8 cellular contexts compared by ENCODE assay signal in the genomic region with DNA sequence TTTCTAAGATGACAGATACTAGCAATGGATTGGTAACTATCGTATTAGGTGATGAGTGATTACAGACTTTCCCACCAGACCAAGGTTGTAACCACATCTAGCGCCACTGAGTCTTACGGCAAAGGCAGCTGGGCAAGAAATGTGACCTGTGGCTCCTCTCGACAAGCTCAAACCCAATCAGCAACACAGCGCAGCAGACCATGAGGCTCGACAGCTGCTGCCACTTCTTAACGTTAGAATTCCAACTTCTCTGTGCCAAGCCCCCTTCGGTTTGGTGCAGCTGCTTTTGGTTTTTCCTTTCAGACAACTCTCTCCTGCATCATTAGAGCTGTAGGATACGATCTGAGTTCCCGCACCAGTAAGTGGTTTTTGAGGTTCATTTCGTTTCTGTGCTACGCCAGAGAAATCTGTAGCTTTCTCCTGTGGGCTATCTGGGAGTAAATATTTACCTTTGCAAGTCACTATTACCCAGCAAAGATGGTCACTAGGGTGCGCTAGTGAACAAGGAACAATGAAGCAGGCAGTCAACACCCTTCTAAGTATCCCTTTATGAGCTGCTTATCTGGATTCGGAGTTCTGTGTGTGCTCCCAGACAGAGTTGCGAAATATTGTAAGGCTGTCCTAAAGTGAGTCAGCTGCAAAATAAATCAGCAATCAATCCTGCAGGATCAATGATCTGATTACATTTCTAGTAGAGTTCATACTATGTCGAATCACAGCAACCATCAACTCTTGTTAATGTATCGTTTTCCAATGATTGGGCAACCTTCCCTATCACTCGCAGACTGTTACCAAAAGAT.
DNase-seq lines count a peak whose midpoint lies in the region; ATAC-seq, FAIRE-seq and TF ChIP-seq lines count a peak whose summit lies in the region.

No MANE protein-coding gene starts in this region.

- H3K27ac ChIP-seq in BLaER1 = no peak overlapping the region
- H3K27ac ChIP-seq in endothelial cell of umbilical vein (ENCODE audit: insufficient read depth, low read depth, low read length) = no peak overlapping the region

- H3K9me3 ChIP-seq in BLaER1 (no peaks in the 10 kb centered on the region), endothelial cell of umbilical vein (replicated peaks; ENCODE audit: control insufficient read depth, insufficient read depth, low read length) (no peaks in the 10 kb centered on the region)

- peak; percentile 71 for FAIRE-seq in endothelial cell of umbilical vein (lab: Jason Lieb, UNC)

- no TSS peak for BruUV-seq in endothelial cell of umbilical vein (replicated peaks; lab: Mats Ljungman, UMichigan)

- intact Hi-C loops in activated CD4-positive, alpha-beta T cell treated with anti-CD3 and anti-CD28 coated beads for 36 hours (cut with DNase I, micrococcal nuclease) = loop anchor here (1.0 to 10.0 kb wide), 4 partner anchors 45 to 366 kb away; partner anchors contain the start of genes PTPN21 (in 1 of the 2) and SPATA7 (in 1 of the 2)
- intact Hi-C loops in endothelial cell of umbilical vein (cut with micrococcal nuclease) = loop anchor here (1.0 to 5.0 kb wide), 5 partner anchors 192 to 373 kb away; partner anchors contain the start of gene ZC3H14

- peak overlapping the region; percentile 64 for H3K4me2 ChIP-seq in BLaER1
- H3K4me2 ChIP-seq in endothelial cell of umbilical vein (ENCODE audit: insufficient read depth, low read length) = peak overlapping the region; percentile 22

- no peaks in the 10 kb centered on the region for H3K27me3 ChIP-seq in BLaER1
- no peaks in the 10 kb centered on the region for H3K27me3 ChIP-seq in endothelial cell of umbilical vein (ENCODE audit: control insufficient read depth in 2 of 2, insufficient read depth in 2 of 2, low read length in 2 of 2)

- H3K27ac Mint-ChIP-seq in activated CD4-positive, alpha-beta T cell treated with anti-CD3 and anti-CD28 coated beads for 36 hours = no peak overlapping the region
- no peak overlapping the region for H3K27ac Mint-ChIP-seq in stimulated activated naive B cell treated with anti-CD40 and anti-IgM and Interleukin-4, amounts not matched to agents 10 μg/mL and 1 μg/mL and 100 μg/mL, for 72 hours

- no peak overlapping the region for H3K4me3 Mint-ChIP-seq in activated CD4-positive, alpha-beta T cell treated with anti-CD3 and anti-CD28 coated beads for 36 hours
- H3K4me3 Mint-ChIP-seq in stimulated activated naive B cell treated with anti-CD40 and anti-IgM and Interleukin-4, amounts not matched to agents 10 μg/mL and 1 μg/mL and 100 μg/mL, for 72 hours = peak overlapping the region in 1 of 2 donors; percentile 12

- H3K36me3 Mint-ChIP-seq in activated CD4-positive, alpha-beta T cell treated with anti-CD3 and anti-CD28 coated beads for 36 hours (ENCODE audit: low read depth) = no peaks in the 10 kb centered on the region
- H3K36me3 Mint-ChIP-seq in stimulated activated naive B cell treated with anti-CD40 and anti-IgM and Interleukin-4, amounts not matched to agents 10 μg/mL and 1 μg/mL and 100 μg/mL, for 72 hours = no peaks in the 10 kb centered on the region

- no peaks in the 10 kb centered on the region for H3K79me2 ChIP-seq in endothelial cell of umbilical vein (ENCODE audit: control insufficient read depth, insufficient read depth, low read length)

- peaks cover 7% of the 10 kb centered on the region for H3K27me3 Mint-ChIP-seq in activated CD4-positive, alpha-beta T cell treated with anti-CD3 and anti-CD28 coated beads for 36 hours
- peaks cover 6 to 28% of the 10 kb centered on the region in 2 donors for H3K27me3 Mint-ChIP-seq in stimulated activated naive B cell treated with anti-CD40 and anti-IgM and Interleukin-4, amounts not matched to agents 10 μg/mL and 1 μg/mL and 100 μg/mL, for 72 hours

- CTCF ChIA-PET in activated CD4-positive, alpha-beta T cell treated with anti-CD3 and anti-CD28 coated beads for 36 hours (lab: Charles Lee) = interaction anchor here (0.6 to 3.3 kb wide), 25 partner anchors 11 to 309 kb away, joined by 3 to 25 read pairs (median 4); no protein-coding TSS in a partner anchor
- CTCF ChIA-PET in endothelial cell of umbilical vein (lab: Charles Lee) = interaction anchor here (0.6 to 3.2 kb wide), 27 partner anchors 9 to 837 kb away, joined by 3 to 24 read pairs (median 5); no protein-coding TSS in a partner anchor

- dilution Hi-C loops in endothelial cell of umbilical vein (cut with MboI; ENCODE audit: extremely low pct_ligation_motif_present, low sequenced_read_pairs) = no loop called here

- peak; percentile 47 to 58 for TF ChIP-seq CTCF in endothelial cell of umbilical vein (IDR thresholded peaks at IDR 0.05; ENCODE audit: extremely low read depth in 1 of 2, insufficient read depth in 1 of 2, low read depth in 1 of 2, low read length in 2 of 2)

- no peaks in the 10 kb centered on the region for H4K20me1 ChIP-seq in BLaER1
- no peaks in the 10 kb centered on the region for H4K20me1 ChIP-seq in endothelial cell of umbilical vein (replicated peaks; ENCODE audit: control insufficient read depth, extremely low read depth, insufficient read depth, low read length)

- H3K9ac ChIP-seq in BLaER1 (peak overlapping the region; percentile 9; the same call in 1 of the 2 replicates), endothelial cell of umbilical vein (replicated peaks; ENCODE audit: extremely low read depth, insufficient read depth, low read length) (no peak overlapping the region)

- H3K4me3 ChIP-seq in BLaER1 (no peak overlapping the region), endothelial cell of umbilical vein (replicated peaks in 1 of 3; ENCODE audit: insufficient read depth in 1 of 3, low read depth in 1 of 3, low read length in 3 of 3) (no peak overlapping the region)

- H3K4me1 Mint-ChIP-seq in activated CD4-positive, alpha-beta T cell treated with anti-CD3 and anti-CD28 coated beads for 36 hours = peaks cover 5% of the 10 kb centered on the region
- peaks cover 4 to 7% of the 10 kb centered on the region in 2 donors for H3K4me1 Mint-ChIP-seq in stimulated activated naive B cell treated with anti-CD40 and anti-IgM and Interleukin-4, amounts not matched to agents 10 μg/mL and 1 μg/mL and 100 μg/mL, for 72 hours

- TF ChIP-seq POLR2A in endothelial cell of umbilical vein (IDR thresholded peaks at IDR 0.05; ENCODE audit: low read depth, low read length) = no peak

- peak; percentile 84 for ATAC-seq in GM18870 (IDR thresholded peaks at IDR 0.05; ENCODE audit: unreplicated experiment)
- ATAC-seq in HG03280 (IDR thresholded peaks at IDR 0.05; ENCODE audit: unreplicated experiment) = peak; percentile 82
- peak; percentile 64 for ATAC-seq in activated CD4-positive, alpha-beta T cell treated with anti-CD3 and anti-CD28 coated beads for 36 hours
- ATAC-seq in stimulated activated naive B cell treated with anti-CD40 and anti-IgM and Interleukin-4, amounts not matched to agents 10 μg/mL and 1 μg/mL and 100 μg/mL, for 72 hours (replicated peaks) = peak; percentile 82 to 89

- DNase-seq in NCI-H2227 (lab: John Stamatoyannopoulos, UW; ENCODE audit: unreplicated experiment) = peak; percentile 79
- peak; percentile 78 for DNase-seq in activated CD4-positive, alpha-beta T cell treated with anti-CD3 and anti-CD28 coated beads for 36 hours
- DNase-seq in endothelial cell of umbilical vein (ENCODE audit: low read depth, low spot score) = peak; percentile 75
- peak; percentile 69 for DNase-seq in middle frontal gyrus (ENCODE audit: extremely low spot score, low spot score)
- DNase-seq in stimulated activated naive B cell treated with anti-CD40 and anti-IgM and Interleukin-4, amounts not matched to agents 10 μg/mL and 1 μg/mL and 100 μg/mL, for 72 hours = peak; percentile 13

- POLR2A ChIA-PET in activated CD4-positive, alpha-beta T cell treated with anti-CD3 and anti-CD28 coated beads for 36 hours (lab: Charles Lee) = no interaction called here
- POLR2A ChIA-PET in endothelial cell of umbilical vein (lab: Charles Lee) = no interaction called here

- H2AFZ ChIP-seq in endothelial cell of umbilical vein (ENCODE audit: low read depth, low read length) = peak overlapping the region; percentile 55

- H3K4me1 ChIP-seq in BLaER1 (peaks cover 32% of the 10 kb centered on the region), endothelial cell of umbilical vein (ENCODE audit: control insufficient read depth, extremely low read depth, insufficient read depth, low read length) (no peaks in the 10 kb centered on the region)

- H3K36me3 ChIP-seq in BLaER1 (peaks cover 5% of the 10 kb centered on the region; the same call in 1 of the 2 replicates), endothelial cell of umbilical vein (ENCODE audit: control insufficient read depth in 2 of 2, extremely low read depth in 1 of 2, insufficient read depth in 2 of 2, low read length in 2 of 2) (no peaks in the 10 kb centered on the region)

- H3K9me3 Mint-ChIP-seq in activated CD4-positive, alpha-beta T cell treated with anti-CD3 and anti-CD28 coated beads for 36 hours (ENCODE audit: low read depth) = no peaks in the 10 kb centered on the region
- no peaks in the 10 kb centered on the region for H3K9me3 Mint-ChIP-seq in stimulated activated naive B cell treated with anti-CD40 and anti-IgM and Interleukin-4, amounts not matched to agents 10 μg/mL and 1 μg/mL and 100 μg/mL, for 72 hours

- H3K9me1 ChIP-seq in endothelial cell of umbilical vein (replicated peaks; ENCODE audit: control insufficient read depth, extremely low read depth, insufficient read depth, low read length) = no peaks in the 10 kb centered on the region

TF ChIP-seq in endothelial cell of umbilical vein, 7 proteins besides CTCF, POLR2A, EP300 and RAD21:
- TF ChIP-seq JUN (IDR thresholded peaks at IDR 0.05; ENCODE audit: borderline replicate concordance, insufficient read depth, insufficient read length, low read depth) (no peak), EZH2 (IDR thresholded peaks at IDR 0.05; ENCODE audit: borderline replicate concordance, low read depth, low read length, severe bottlenecking) (no peak), GATA2 (IDR thresholded peaks at IDR 0.05; ENCODE audit: insufficient read depth, insufficient read length, low read depth, low read length) (no peak), FOS (IDR thresholded peaks at IDR 0.05; ENCODE audit: borderline replicate concordance, insufficient read depth, low read length) (no peak), POLR2AphosphoS5 (IDR thresholded peaks at IDR 0.05; ENCODE audit: insufficient read depth, low read depth, low read length) (no peak), MYC (IDR thresholded peaks at IDR 0.05; ENCODE audit: low read depth, low read length) (no peak)
- TF ChIP-seq, protein P1, sequence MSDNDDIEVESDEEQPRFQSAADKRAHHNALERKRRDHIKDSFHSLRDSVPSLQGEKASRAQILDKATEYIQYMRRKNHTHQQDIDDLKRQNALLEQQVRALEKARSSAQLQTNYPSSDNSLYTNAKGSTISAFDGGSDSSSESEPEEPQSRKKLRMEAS (IDR thresholded peaks at IDR 0.05; ENCODE audit: insufficient read depth, insufficient read length) = no peak
TF ChIP-seq in endothelial cell of umbilical vein: peak in this region for 0.

Comparison
In these comparisons a context has a peak if more than half of its experiments do, and no peak if none do; other contexts are left out.
1. DNase-seq: peak in every context shown above with its lines; median percentile 79 in NCI-H2227; 78 in activated CD4-positive, alpha-beta T cell treated with anti-CD3 and anti-CD28 coated beads for 36 hours; 75 in endothelial cell of umbilical vein; 69 in middle frontal gyrus; 13 in stimulated activated naive B cell treated with anti-CD40 and anti-IgM and Interleukin-4, amounts not matched to agents 10 μg/mL and 1 μg/mL and 100 μg/mL, for 72 hours.